8 cellular contexts compared by ENCODE assay signal in genomic region chr19:33064778-33065550, GRCh38. TPM values are rescaled to one million over a fixed set of nuclear protein-coding genes. Genes with fewer than 3 reads are reported as not detected.
A peak's percentile ranks its signal among the peaks of the same experiment; 100 is the strongest.
DNase-seq lines count a peak whose midpoint lies in the region; ATAC-seq and TF ChIP-seq lines count a peak whose summit lies in the region.

Gene RHPN2, minus strand, starts transcription at chr19:33064888. Its CDS starts 36 bp downstream, at chr19:33064852.

- H3K27ac Mint-ChIP-seq in Caco-2 (ENCODE audit: unreplicated experiment) = peak within 1 kb of the TSS; percentile 90

- H3K27me3 ChIP-seq in Caco-2 (replicated peaks; ENCODE audit: control insufficient read depth, insufficient read depth, low read length) = no peaks in the 10 kb centered on the region
- H3K27me3 ChIP-seq in Karpas-422 (ENCODE audit: low read length) = no peaks in the 10 kb centered on the region
- H3K27me3 ChIP-seq in adipocyte (replicated peaks; ENCODE audit: control insufficient read depth, insufficient read depth, low read length) = peaks cover 12% of the 10 kb centered on the region
- peaks cover 13 to 47% (median 36%) of the 10 kb centered on the region in 3 donors for H3K27me3 ChIP-seq in sigmoid colon

- peak in 1 of 2 donors; percentile 20 for TF ChIP-seq POLR2A in sigmoid colon (IDR thresholded peaks at IDR 0.05)

- H3K27ac ChIP-seq in Karpas-422 (ENCODE audit: low read length) (no peak within 1 kb of the TSS), sigmoid colon (peak within 1 kb of the TSS in 2 of 4 donors; percentile 20 to 65)

- no peaks in the 10 kb centered on the region for H3K27me3 Mint-ChIP-seq in Caco-2 (ENCODE audit: insufficient read depth, unreplicated experiment)

- TF ChIP-seq CTCF in Caco-2 (IDR thresholded peaks at IDR 0.05; ENCODE audit: insufficient read depth in 1 of 2, low read depth in 1 of 2, low read length in 1 of 2, severe bottlenecking in 1 of 2, unreplicated experiment in 1 of 2) (no peak), sigmoid colon (IDR thresholded peaks at IDR 0.05) (no peak)

- peak within 1 kb of the TSS; percentile 61 for H3K9ac ChIP-seq in Karpas-422 (ENCODE audit: low read length)
- H3K9ac ChIP-seq in adipocyte (ENCODE audit: low read length) = peak within 1 kb of the TSS; percentile 39

- H3K36me3 Mint-ChIP-seq in Caco-2 (ENCODE audit: insufficient read depth, unreplicated experiment) = peaks cover 32% of the 10 kb centered on the region

- intact Hi-C loops in Caco-2 (cut with micrococcal nuclease; ENCODE audit: unreplicated experiment) (loop anchor here (1.0 to 5.0 kb wide), 3 partner anchors 13 to 37 kb away; no protein-coding TSS in a partner anchor), sigmoid colon (cut with DNase I) (no loop called here)

- no TSS peak for BruUV-seq in Caco-2 (replicated peaks; lab: Mats Ljungman, UMichigan)

- CTCF ChIA-PET in Caco-2 (lab: Charles Lee) = no interaction called here

- H3K4me3 Mint-ChIP-seq in Caco-2 (ENCODE audit: unreplicated experiment) = peak within 1 kb of the TSS; percentile 92

- H3K4me3 ChIP-seq in Caco-2 (ENCODE audit: low read depth, low read length) = peak within 1 kb of the TSS; percentile 98
- H3K4me3 ChIP-seq in Karpas-422 (ENCODE audit: low read length) = peak within 1 kb of the TSS; percentile 69
- peak within 1 kb of the TSS; percentile 52 for H3K4me3 ChIP-seq in adipocyte (ENCODE audit: low read length)
- H3K4me3 ChIP-seq in sigmoid colon = peak within 1 kb of the TSS; percentile 41 to 60 (median 56)

- no peaks in the 10 kb centered on the region for H3K9me2 ChIP-seq in Karpas-422 (replicated peaks; ENCODE audit: insufficient read depth, low read length)

- no peak within 1 kb of the TSS for H2AFZ ChIP-seq in Karpas-422 (ENCODE audit: low read length)

- H3K9me3 Mint-ChIP-seq in Caco-2 (ENCODE audit: unreplicated experiment) = no peaks in the 10 kb centered on the region

- H3K36me3 ChIP-seq in Caco-2 (ENCODE audit: control insufficient read depth, insufficient read depth, low read length) (peaks cover 1% of the 10 kb centered on the region; the same call in 1 of the 2 replicates), Karpas-422 (ENCODE audit: insufficient read depth, low read length) (no peaks in the 10 kb centered on the region), adipocyte (ENCODE audit: control insufficient read depth, insufficient read depth, low read length, severe bottlenecking) (no peaks in the 10 kb centered on the region), sigmoid colon (no peaks in the 10 kb centered on the region)

- peaks cover 18% of the 10 kb centered on the region for H3K4me1 Mint-ChIP-seq in Caco-2 (ENCODE audit: low read depth, unreplicated experiment)

- peak within 1 kb of the TSS; percentile 70 for H3K4me2 ChIP-seq in Karpas-422 (ENCODE audit: low read depth, low read length, poor library complexity, severe bottlenecking)

- 2 to 4% methylated on average over 87 of the region's 87 CpGs for WGBS in sigmoid colon, 2 donors

- POLR2A ChIA-PET in Caco-2 (lab: Charles Lee) = interaction anchor here (1.3 to 2.3 kb wide), 3 partner anchors 13 to 17 kb away, joined by 3 to 15 read pairs (median 11); no protein-coding TSS in a partner anchor

- 0 out of 2 replicates have a peak, but pooled peaks cover 7% of the 10 kb centered on the region for H4K20me1 ChIP-seq in Karpas-422 (ENCODE audit: insufficient read depth, low read depth, low read length)

- peaks cover 42% of the 10 kb centered on the region for H3K4me1 ChIP-seq in Caco-2
- peaks cover 17% of the 10 kb centered on the region for H3K4me1 ChIP-seq in Karpas-422 (ENCODE audit: low read length)
- H3K4me1 ChIP-seq in adipocyte (ENCODE audit: control insufficient read depth, insufficient read depth, low read length) = no peaks in the 10 kb centered on the region
- H3K4me1 ChIP-seq in sigmoid colon = peaks cover 0 to 20% (median 16%) of the 10 kb centered on the region in 4 donors

- no peak for TF ChIP-seq EP300 in sigmoid colon (IDR thresholded peaks at IDR 0.05)

- H3K9me3 ChIP-seq in Caco-2 (no peaks in the 10 kb centered on the region), Karpas-422 (ENCODE audit: low read length) (no peaks in the 10 kb centered on the region), adipocyte (ENCODE audit: control insufficient read depth, low read length) (no peaks in the 10 kb centered on the region), sigmoid colon (no peaks in the 10 kb centered on the region)

- peak; percentile 85 to 87 for DNase-seq in Caco-2
- peak; percentile 91 for DNase-seq in Karpas-422
- DNase-seq in SKM-1 (lab: John Stamatoyannopoulos, UW; ENCODE audit: unreplicated experiment) = peak; percentile 34
- DNase-seq in adipocyte (ENCODE audit: low read depth) = peak; percentile 91
- DNase-seq in hepatic stellate cell (ENCODE audit: low spot score) = peak; percentile 82
- DNase-seq in sigmoid colon = peak; percentile 73
- DNase-seq in superior temporal gyrus (ENCODE audit: extremely low spot score) = no peak

- peak; percentile 77 for ATAC-seq in GM21447 (IDR thresholded peaks at IDR 0.05; ENCODE audit: unreplicated experiment)

- H3K79me2 ChIP-seq in Karpas-422 (ENCODE audit: low read length) = peaks cover 16% of the 10 kb centered on the region

RNA-seq across cellular contexts. Expression of gene RHPN2, which starts in this region (rescaled TPM):
- 69.5 and 78.5 TPM in 2 replicates for total RNA-seq in Caco-2 (2022)
- total RNA-seq in Karpas-422 (2014; rRNA removed; shearing (Covaris generic); ENCODE audit: low replicate concordance) = 2.8 and 4.3 TPM in 2 replicates
- total RNA-seq in sigmoid colon = 1 to 10 TPM; 1.7 to 3.2 (median 2.4) TPM
- polyA plus RNA-seq in sigmoid colon = 10 to 100 TPM; 28.8 to 84.8 (median 30.1) TPM

Comparison
In these comparisons a context has a peak if more than half of its experiments do, and no peak if none do; other contexts are left out.
1. RNA of gene RHPN2 (total RNA-seq): 69.5 to 78.5 TPM in Caco-2; 2.8 to 4.3 TPM in Karpas-422 and 1.7 to 3.2 TPM in sigmoid colon; every median in the first group is over 10 times any median in the second.
2. Peak in every context shown above with its lines, with median percentiles within 50 percentile points of each other: H3K4me3 ChIP-seq.